Comparison of ENCODE assay signal across 8 cellular contexts in the genomic region with DNA sequence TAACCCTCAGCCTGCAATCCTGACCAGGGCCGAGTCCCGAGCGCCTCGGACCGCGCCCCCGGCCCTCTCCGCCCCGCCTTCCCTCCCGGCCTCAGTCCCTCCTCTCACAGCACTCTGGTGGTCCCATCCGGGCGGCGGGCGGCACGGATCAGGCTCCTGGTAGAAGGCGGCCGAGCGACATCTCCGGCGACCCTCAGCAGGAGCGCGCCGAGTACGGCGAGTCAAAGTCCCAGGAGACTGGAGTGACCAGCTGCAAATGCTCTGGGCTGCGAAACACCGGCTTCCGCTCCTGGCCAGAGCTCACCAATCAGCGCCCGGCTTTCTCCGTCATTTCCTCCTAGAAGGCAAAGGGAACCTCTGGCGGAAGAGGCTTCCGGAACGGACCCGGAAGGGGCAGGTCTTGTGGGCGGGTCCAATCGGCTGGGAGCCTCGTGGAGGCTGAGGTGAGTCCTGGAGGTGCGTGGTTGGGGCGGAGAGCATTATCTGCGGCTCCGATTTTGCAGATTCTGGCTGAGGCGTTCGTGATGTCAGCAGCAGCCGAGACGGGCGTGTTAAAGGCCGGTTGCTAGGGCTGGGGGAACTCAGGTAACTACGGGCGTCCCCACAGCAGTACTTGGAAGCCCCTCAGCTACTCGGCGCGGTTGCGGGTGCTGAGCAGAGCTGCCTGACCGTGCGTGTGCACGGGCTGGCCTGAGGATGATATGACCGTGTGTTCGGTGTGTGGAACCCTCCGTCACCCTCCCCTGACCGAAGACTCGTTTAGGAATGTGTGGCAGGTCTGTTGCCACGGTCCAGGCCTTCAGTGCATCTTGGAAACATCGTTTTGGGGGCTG. TPM values are rescaled to one million over a fixed set of nuclear protein-coding genes. Genes with fewer than 3 reads are reported as not detected.
DNase-seq lines count a peak whose midpoint lies in the region; ATAC-seq and TF ChIP-seq lines count a peak whose summit lies in the region.

A gene with protein sequence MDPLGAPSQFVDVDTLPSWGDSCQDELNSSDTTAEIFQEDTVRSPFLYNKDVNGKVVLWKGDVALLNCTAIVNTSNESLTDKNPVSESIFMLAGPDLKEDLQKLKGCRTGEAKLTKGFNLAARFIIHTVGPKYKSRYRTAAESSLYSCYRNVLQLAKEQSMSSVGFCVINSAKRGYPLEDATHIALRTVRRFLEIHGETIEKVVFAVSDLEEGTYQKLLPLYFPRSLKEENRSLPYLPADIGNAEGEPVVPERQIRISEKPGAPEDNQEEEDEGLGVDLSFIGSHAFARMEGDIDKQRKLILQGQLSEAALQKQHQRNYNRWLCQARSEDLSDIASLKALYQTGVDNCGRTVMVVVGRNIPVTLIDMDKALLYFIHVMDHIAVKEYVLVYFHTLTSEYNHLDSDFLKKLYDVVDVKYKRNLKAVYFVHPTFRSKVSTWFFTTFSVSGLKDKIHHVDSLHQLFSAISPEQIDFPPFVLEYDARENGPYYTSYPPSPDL (minus strand): TSS at position 282 of the 833 bp plus-strand sequence. CDS start 9,264 bp downstream, outside the sequence.
TSS of gene WDR3 (plus strand) at position 400 of the 833 bp plus-strand sequence. CDS start 3,581 bp downstream, outside the sequence.

- ATAC-seq in GM21737 (IDR thresholded peaks at IDR 0.05; ENCODE audit: unreplicated experiment): peak; percentile 94
- ATAC-seq in esophagus mucosa: peak; percentile 98

- no peaks in the 10 kb centered on the region for H3K36me3 ChIP-seq in KMS-11 (ENCODE audit: insufficient read depth)
- H3K36me3 ChIP-seq in Peyer's patch: no peaks in the 10 kb centered on the region
- no peaks in the 10 kb centered on the region for H3K36me3 ChIP-seq in muscle layer of colon (ENCODE audit: insufficient read depth, low read length)

- H2AFZ ChIP-seq in KMS-11 (ENCODE audit: low read depth): peak within 1 kb of the TSS; percentile 30; the same call in 1 of the 2 replicates

- H3K27ac ChIP-seq in KMS-11 (peak within 1 kb of the TSS; percentile 28; the same call in 1 of the 2 replicates), Peyer's patch (peak within 1 kb of the TSS; percentile 83 to 92 (median 86)), muscle layer of colon (ENCODE audit: low read depth, low read length) (peak within 1 kb of the TSS; percentile 87)

- peak within 1 kb of the TSS; percentile 37; the same call in 1 of the 2 replicates for H3K9ac ChIP-seq in KMS-11
- peak within 1 kb of the TSS; percentile 26 for H3K9ac ChIP-seq in muscle layer of colon (ENCODE audit: low read length)

- H3K9me3 ChIP-seq in Peyer's patch (no peaks in the 10 kb centered on the region), muscle layer of colon (ENCODE audit: low read length) (no peaks in the 10 kb centered on the region)

- H3K27me3 ChIP-seq in KMS-11 (ENCODE audit: insufficient read depth, low read depth): no peaks in the 10 kb centered on the region
- H3K27me3 ChIP-seq in Peyer's patch: no peaks in the 10 kb centered on the region
- no peaks in the 10 kb centered on the region for H3K27me3 ChIP-seq in muscle layer of colon (ENCODE audit: control insufficient read depth in 1 of 2, insufficient read depth in 2 of 2, low read length in 2 of 2)

- TF ChIP-seq POLR2A in Peyer's patch (IDR thresholded peaks at IDR 0.05): peak; percentile 54 to 72

- H4K20me1 ChIP-seq in KMS-11 (ENCODE audit: insufficient read depth): no peaks in the 10 kb centered on the region

- TF ChIP-seq CTCF in KMS-11 (conservative IDR thresholded peaks at IDR 0.05; ENCODE audit: low read depth, low read length) (no peak), Peyer's patch (IDR thresholded peaks at IDR 0.05) (no peak)

- DNase-seq in DMS53 treated with DMSO at 0.1 percent for 48 hours (lab: John Stamatoyannopoulos, UW; ENCODE audit: unreplicated experiment): peak; percentile 70
- DNase-seq in Peyer's patch: peak; percentile 96 to 99 (median 96)
- peak; percentile 95 to 96 for DNase-seq in activated T-cell treated with anti-CD3 and anti-CD28 coated beads, Interleukin-2, amount 50 U/mL, for 48 hours
- DNase-seq in stimulated activated CD8-positive, alpha-beta memory T cell treated with anti-CD3 and anti-CD28 coated beads, Interleukin-7, amount 100 ng/mL, for 24 hours (ENCODE audit: low read depth): peak; percentile 90

- H3K4me2 ChIP-seq in KMS-11: peak within 1 kb of the TSS; percentile 48

- no peak within 1 kb of the TSS for H3K4me3 ChIP-seq in KMS-11 (IDR thresholded peaks at IDR 0.05; ENCODE audit: insufficient read depth, low read depth, low read length)
- H3K4me3 ChIP-seq in Peyer's patch: peak within 1 kb of the TSS; percentile 79 to 96 (median 94)
- H3K4me3 ChIP-seq in muscle layer of colon (ENCODE audit: low read depth in 1 of 2, low read length in 2 of 2): peak within 1 kb of the TSS; percentile 84 to 86

- peaks cover 10% of the 10 kb centered on the region; the same call in 1 of the 2 replicates for H3K79me2 ChIP-seq in KMS-11 (ENCODE audit: insufficient read depth, low read depth)

- H3K4me1 ChIP-seq in KMS-11 (ENCODE audit: low read depth, poor library complexity, severe bottlenecking) (peaks cover 12% of the 10 kb centered on the region), Peyer's patch (peaks cover 0 to 23% (median 8%) of the 10 kb centered on the region in 4 donors), muscle layer of colon (ENCODE audit: insufficient read depth, low read length) (peaks cover 16% of the 10 kb centered on the region)

RNA-seq across cellular contexts. Expression of the first gene that starts in this region (rescaled TPM):
- total RNA-seq in Peyer's patch (10 to 100 TPM; 33.0 to 62.2 (median 46.2) TPM), esophagus mucosa (17.4 TPM)

RNA-seq across cellular contexts. Expression of gene WDR3, which starts in this region (rescaled TPM):
- 1 to 10 TPM; 3.3 to 8.2 (median 4.0) TPM for total RNA-seq in Peyer's patch
- 22.6 TPM for total RNA-seq in esophagus mucosa

Comparison
In these comparisons a context has a peak if more than half of its experiments do, and no peak if none do; other contexts are left out.
1. H3K27ac ChIP-seq: peak in every context shown above with its lines; median percentile 87 in muscle layer of colon; 86 in Peyer's patch; 28 in KMS-11.